In the genomic region with DNA sequence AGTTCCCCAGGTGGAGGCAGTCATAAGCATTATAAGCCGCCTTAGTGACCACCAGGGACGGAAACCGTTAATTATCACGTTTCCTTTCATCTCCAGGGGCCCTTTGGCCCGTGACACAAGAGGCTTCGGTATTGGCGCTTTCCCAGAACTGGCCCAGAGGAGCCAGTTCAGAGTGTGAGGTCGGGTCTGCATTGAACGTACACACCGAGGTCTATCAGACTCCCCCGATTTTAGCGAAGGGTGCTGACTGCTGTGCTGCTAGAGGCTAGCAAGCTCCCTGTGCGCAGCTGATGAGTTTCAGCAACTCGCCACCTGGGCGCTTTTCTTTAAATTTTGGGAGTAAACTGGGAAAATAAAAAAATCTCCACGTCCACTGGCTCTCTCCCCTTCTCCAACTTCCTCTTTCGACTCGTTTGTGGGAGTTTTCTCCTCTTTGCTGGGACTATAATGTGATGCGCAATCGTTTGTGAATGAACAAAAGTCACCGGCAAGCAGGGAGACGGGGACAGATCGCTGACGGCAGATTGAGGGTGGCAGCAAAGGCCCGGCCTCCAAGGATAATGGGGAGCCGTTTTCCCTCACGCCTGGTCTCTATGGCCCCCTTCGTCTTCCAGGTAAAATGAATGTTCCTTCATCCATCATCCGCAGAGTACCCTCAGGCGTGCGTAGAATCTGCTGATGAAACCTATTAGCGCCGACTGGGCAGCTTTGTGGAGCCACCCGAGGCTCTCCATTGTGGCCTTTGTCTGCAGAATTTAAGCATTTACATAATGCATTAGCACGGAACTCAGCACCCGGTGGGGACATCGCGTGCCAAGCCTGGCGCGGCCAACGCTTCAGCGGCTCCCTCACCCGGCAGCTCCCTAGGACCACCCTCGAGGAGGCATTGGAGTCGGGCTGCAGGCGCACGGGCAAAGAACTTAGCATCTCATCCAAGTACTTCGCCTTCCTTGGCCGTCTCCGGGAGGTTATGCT, we compare ENCODE assay signal across 11 cellular contexts. TPM values are rescaled to one million over a fixed set of nuclear protein-coding genes. Genes with fewer than 3 reads are reported as not detected.
DNase-seq lines count a peak whose midpoint lies in the region; TF ChIP-seq lines count a peak whose summit lies in the region.
"Had no signal": no experiment of that assay in that cellular context is flagged by ENCODE, and none has a peak within 500 bp of the region (broad histone marks: within the 10 kb centered on the region; RNA-seq: fewer than 3 reads in every experiment).

No MANE protein-coding gene starts in this region.

- no peak overlapping the region for H3K27ac Mint-ChIP-seq in osteocyte (ENCODE audit: unreplicated experiment)

- TF ChIP-seq CTCF in fibroblast of pulmonary artery (IDR thresholded peaks at IDR 0.05; ENCODE audit: low read length, missing control alignments): no peak
- no peak for TF ChIP-seq CTCF in osteocyte (IDR thresholded peaks at IDR 0.05)

- H3K4me3 ChIP-seq in fibroblast of pulmonary artery (replicated peaks; ENCODE audit: low read depth, low read length) (peak overlapping the region; percentile 3), MG63 (no peak overlapping the region)

- H3K27me3 ChIP-seq in MG63: peaks cover 20% of the 10 kb centered on the region

- H3K27me3 Mint-ChIP-seq in osteocyte (ENCODE audit: unreplicated experiment): peaks cover 85% of the 10 kb centered on the region

- no peaks in the 10 kb centered on the region for H3K36me3 Mint-ChIP-seq in osteocyte (ENCODE audit: unreplicated experiment)

- peaks cover 28% of the 10 kb centered on the region for H3K4me1 Mint-ChIP-seq in osteocyte (ENCODE audit: unreplicated experiment)

- no peaks in the 10 kb centered on the region for H3K36me3 ChIP-seq in MG63

- peak in 9 of 14 donors; percentile 14 to 57 (median 31) for DNase-seq in C1 segment of cervical spinal cord (lab: John Stamatoyannopoulos, UW)
- peak; percentile 1 for DNase-seq in LHCN-M2 (ENCODE audit: low read depth)
- DNase-seq in fibroblast of pulmonary artery (ENCODE audit: low read depth): peak; percentile 9
- no peak for DNase-seq in osteocyte (ENCODE audit: extremely low spot score, unreplicated experiment)
- DNase-seq in NCI-H1048 (lab: John Stamatoyannopoulos, UW): no peak
- no peak for DNase-seq in dermis blood vessel endothelial cell
- no peak for DNase-seq in SKM-1 (lab: John Stamatoyannopoulos, UW; ENCODE audit: unreplicated experiment)
- DNase-seq in MG63: no peak
- DNase-seq: activated CD4-positive, alpha-beta T cell treated with anti-CD3 and anti-CD28 coated beads, Interleukin-2, amount 50 U/mL, for 1 hour; NCI-H146 had no signal

- no peaks in the 10 kb centered on the region for H3K9me3 ChIP-seq in MG63

- H3K4me3 Mint-ChIP-seq in osteocyte (ENCODE audit: unreplicated experiment): peak overlapping the region; percentile 23

- no peaks in the 10 kb centered on the region for H3K9me3 Mint-ChIP-seq in osteocyte (ENCODE audit: unreplicated experiment)

RNA-seq across cellular contexts. Expression of a gene that starts 1.6 kb away (rescaled TPM):
- not detected in 2 replicates for total RNA-seq in LHCN-M2 (2014; rRNA removed)
- polyA plus RNA-seq in LHCN-M2 (2012): not detected
- not detected in 2 replicates for total RNA-seq in osteocyte
- total RNA-seq in dermis blood vessel endothelial cell: not detected in 2 replicates
- not detected in 2 replicates for total RNA-seq in MG63 (2014; rRNA removed; shearing (Covaris generic); ENCODE audit: low replicate concordance)
- total RNA-seq: glomerular endothelial cell had no signal

RNA-seq across cellular contexts. Expression of a gene that starts 38.9 kb away (rescaled TPM):
- total RNA-seq in LHCN-M2 (2014; rRNA removed) (0.06 TPM in 1 of 2 replicates, not detected in the other), osteocyte (not detected in 2 replicates), dermis blood vessel endothelial cell (0.70 TPM in 1 of 2 replicates, not detected in the other)
- polyA plus RNA-seq in LHCN-M2 (2012): not detected
- total RNA-seq in MG63 (2014; rRNA removed; shearing (Covaris generic); ENCODE audit: low replicate concordance): not detected in 2 replicates
- total RNA-seq: glomerular endothelial cell had no signal

Comparison
In these comparisons a context has a peak if more than half of its experiments do, and no peak if none do; other contexts are left out.
1. DNase-seq: peak in C1 segment of cervical spinal cord (9 of 14), LHCN-M2 (single experiment) and fibroblast of pulmonary artery (single experiment); none in osteocyte (single experiment), NCI-H1048 (single experiment), dermis blood vessel endothelial cell (single experiment), SKM-1 (single experiment) and MG63 (single experiment).